Comparison of ENCODE assay signal across 9 cellular contexts in genomic region chr1:65260851-65261473, GRCh38. TPM values are rescaled to one million over a fixed set of nuclear protein-coding genes. Genes with fewer than 3 reads are reported as not detected.
DNase-seq lines count a peak whose midpoint lies in the region; ATAC-seq and TF ChIP-seq lines count a peak whose summit lies in the region.
"Had no signal": no experiment of that assay in that cellular context is flagged by ENCODE, and none has a peak within 500 bp of the region (broad histone marks: within the 10 kb centered on the region; RNA-seq: fewer than 3 reads in every experiment).

No MANE protein-coding gene starts in this region.

- no peak overlapping the region for H3K4me3 ChIP-seq in BJ (ENCODE audit: low read depth, low read length)
- no peak overlapping the region for H3K4me3 ChIP-seq in RWPE2 (ENCODE audit: severe bottlenecking)
- H3K4me3 ChIP-seq in prostate gland, result no peak overlapping the region
- no peak overlapping the region for H3K4me3 ChIP-seq in CD8-positive, alpha-beta T cell (ENCODE audit: low read depth, low read length)
- H3K4me3 ChIP-seq: right lobe of liver had no signal

- ATAC-seq in GM21723 (IDR thresholded peaks at IDR 0.05; ENCODE audit: unreplicated experiment), result peak; percentile 47
- peak; percentile 66; the same call in 2 of the 3 replicates for ATAC-seq in RWPE2 (ENCODE audit: low read depth)
- ATAC-seq in HG02885 (IDR thresholded peaks at IDR 0.05; ENCODE audit: poor library complexity, unreplicated experiment), result no peak
- ATAC-seq in CD8-positive, alpha-beta T cell, result no peak
- ATAC-seq in sciatic nerve, result no peak

- H3K27ac Mint-ChIP-seq in CD8-positive, alpha-beta T cell, result no peak overlapping the region

- no peak for TF ChIP-seq CTCF in BJ (IDR thresholded peaks at IDR 0.05; ENCODE audit: insufficient read depth, low read depth, low read length)
- TF ChIP-seq CTCF in RWPE2 (IDR thresholded peaks at IDR 0.05; ENCODE audit: poor library complexity, severe bottlenecking), result no peak
- no peak for TF ChIP-seq CTCF in prostate gland (IDR thresholded peaks at IDR 0.05)
- no peak for TF ChIP-seq CTCF in CD8-positive, alpha-beta T cell (IDR thresholded peaks at IDR 0.05)

- H3K27me3 Mint-ChIP-seq in CD8-positive, alpha-beta T cell (ENCODE audit: low read depth), result peaks cover 9% of the 10 kb centered on the region

- CTCF ChIA-PET in BJ (lab: Yijun Ruan, JAX), result interaction anchor here (0.7 to 1.4 kb wide), 3 partner anchors 9 to 94 kb away, joined by 3 read pairs; no protein-coding TSS in a partner anchor
- CTCF ChIA-PET in CD8-positive, alpha-beta T cell (lab: Charles Lee), result no interaction called here

- H3K36me3 ChIP-seq in BJ (ENCODE audit: control insufficient read depth, insufficient read depth, low read length) (no peaks in the 10 kb centered on the region), RWPE2 (ENCODE audit: low read depth) (no peaks in the 10 kb centered on the region), prostate gland (no peaks in the 10 kb centered on the region)
- H3K36me3 ChIP-seq in CD8-positive, alpha-beta T cell (ENCODE audit: insufficient read depth, low read length), result no peaks in the 10 kb centered on the region
- H3K36me3 ChIP-seq: right lobe of liver had no signal

- DNase-seq in BJ (ENCODE audit: low read depth), result peak; percentile 59
- no peak for DNase-seq in RWPE2 (ENCODE audit: low spot score)
- DNase-seq in glomerular visceral epithelial cell (ENCODE audit: extremely low spot score), result peak; percentile 69
- no peak for DNase-seq in prostate gland (ENCODE audit: low spot score)
- no peak for DNase-seq in CD8-positive, alpha-beta T cell
- DNase-seq in sciatic nerve (ENCODE audit: low spot score), result no peak
- DNase-seq: right lobe of liver had no signal

- H3K4me3 Mint-ChIP-seq in CD8-positive, alpha-beta T cell, result no peak overlapping the region

- H3K27ac ChIP-seq in RWPE2 (ENCODE audit: poor library complexity, severe bottlenecking), result no peak overlapping the region
- no peak overlapping the region for H3K27ac ChIP-seq in prostate gland
- H3K27ac ChIP-seq in CD8-positive, alpha-beta T cell (ENCODE audit: low read depth, low read length), result no peak overlapping the region
- H3K27ac ChIP-seq: right lobe of liver had no signal

- POLR2A ChIA-PET in BJ (lab: Charles Lee), result no interaction called here
- POLR2A ChIA-PET in CD8-positive, alpha-beta T cell (lab: Charles Lee), result no interaction called here

- H3K27me3 ChIP-seq in BJ (ENCODE audit: control insufficient read depth, insufficient read depth, low read length) (no peaks in the 10 kb centered on the region), RWPE2 (ENCODE audit: insufficient read depth, poor library complexity, severe bottlenecking) (no peaks in the 10 kb centered on the region), prostate gland (replicated peaks; ENCODE audit: insufficient read depth) (no peaks in the 10 kb centered on the region)
- no peaks in the 10 kb centered on the region for H3K27me3 ChIP-seq in CD8-positive, alpha-beta T cell (ENCODE audit: insufficient read depth, low read length)
- H3K27me3 ChIP-seq: right lobe of liver had no signal

- H3K4me1 Mint-ChIP-seq in CD8-positive, alpha-beta T cell (ENCODE audit: low read depth), result peaks cover 18% of the 10 kb centered on the region

- WGBS in prostate gland, result 75% methylated on average over 4 of the region's 4 CpGs

- H3K9me3 ChIP-seq in RWPE2 (ENCODE audit: severe bottlenecking) (no peaks in the 10 kb centered on the region), prostate gland (no peaks in the 10 kb centered on the region)
- no peaks in the 10 kb centered on the region for H3K9me3 ChIP-seq in CD8-positive, alpha-beta T cell (ENCODE audit: low read length)
- H3K9me3 ChIP-seq: right lobe of liver had no signal

- H3K9me3 Mint-ChIP-seq in CD8-positive, alpha-beta T cell, result no peaks in the 10 kb centered on the region

- no peaks in the 10 kb centered on the region for H3K36me3 Mint-ChIP-seq in CD8-positive, alpha-beta T cell

- intact Hi-C loops in prostate gland (cut with DNase I), result no loop called here
- intact Hi-C loops in CD8-positive, alpha-beta T cell (cut with DNase I, micrococcal nuclease), result no loop called here
- intact Hi-C loops in sciatic nerve (cut with DNase I), result no loop called here

- H3K4me1 ChIP-seq in RWPE2 (ENCODE audit: insufficient read depth, poor library complexity, severe bottlenecking), result no peaks in the 10 kb centered on the region
- no peaks in the 10 kb centered on the region for H3K4me1 ChIP-seq in prostate gland (replicated peaks)
- H3K4me1 ChIP-seq in CD8-positive, alpha-beta T cell (ENCODE audit: insufficient read depth, low read length), result peaks cover 12% of the 10 kb centered on the region

- TF ChIP-seq POLR2A in prostate gland (IDR thresholded peaks at IDR 0.05), result no peak

RNA-seq across cellular contexts. Expression of gene DNAJC6, which starts 48.4 kb away (rescaled TPM):
- 10.5 and 12.2 TPM in 2 replicates for polyA plus RNA-seq in BJ (2011; rRNA removed)
- 19.5 and 22.3 TPM in 2 replicates for polyA minus RNA-seq in BJ (2011; rRNA and poly(A)+ RNA removed)
- total RNA-seq in prostate gland (1 to 10 TPM; 1.4 to 3.5 TPM), sciatic nerve (20.7 TPM)
- 1 to 10 TPM; 1.4 to 1.9 TPM for total RNA-seq in CD8-positive, alpha-beta T cell

Comparison
In these comparisons a context has a peak if more than half of its experiments do, and no peak if none do; other contexts are left out.
1. DNase-seq: peak in BJ (single experiment) and glomerular visceral epithelial cell (single experiment); none in RWPE2 (single experiment), prostate gland (single experiment), CD8-positive, alpha-beta T cell (0 of 7) and sciatic nerve (single experiment).
2. ATAC-seq: peak in GM21723 (single experiment) and RWPE2 (single experiment); none in HG02885 (single experiment), CD8-positive, alpha-beta T cell (single experiment) and sciatic nerve (single experiment).